In the genomic region with DNA sequence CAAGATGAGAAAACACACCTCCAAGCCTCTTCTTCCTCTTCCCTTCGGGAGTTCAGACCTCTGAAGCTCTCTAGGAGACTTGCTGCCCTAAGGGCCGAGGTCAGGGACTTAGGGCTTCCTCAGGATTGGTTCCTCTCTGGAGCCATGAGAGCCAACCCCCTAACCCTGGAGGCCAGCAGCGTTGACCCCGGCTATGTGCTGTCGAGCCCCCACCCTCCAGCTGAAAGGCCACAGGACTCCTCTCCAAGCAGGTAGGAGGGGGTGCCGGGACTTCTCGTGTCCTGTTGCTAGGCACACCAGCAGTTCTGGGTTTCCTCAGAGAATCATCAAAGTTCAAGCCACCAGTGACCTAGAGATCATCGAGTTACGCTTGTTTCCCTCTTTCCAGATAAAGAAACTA, we compare ENCODE assay signal across 18 cellular contexts.
"Had no signal": no experiment of that assay in that cellular context is flagged by ENCODE, and none has a peak within 500 bp of the region (broad histone marks: within the 10 kb centered on the region; RNA-seq: fewer than 3 reads in every experiment).

No MANE protein-coding gene starts in this region.

- H3K36me3 ChIP-seq: breast epithelium, colonic mucosa, heart right ventricle, tibial artery had no signal

- H3K4me1 ChIP-seq: breast epithelium, colonic mucosa had no signal

- H3K27ac ChIP-seq: breast epithelium, colonic mucosa, neural progenitor cell, tibial artery had no signal

- H3K4me3 ChIP-seq: breast epithelium, colonic mucosa, heart right ventricle, mucosa of descending colon, neural progenitor cell, tibial artery had no signal

- H3K27me3 ChIP-seq: breast epithelium, colonic mucosa, tibial artery had no signal

- DNase-seq: activated CD4-positive, alpha-beta T cell treated with anti-CD3 and anti-CD28 coated beads for 1 hour; activated CD4-positive, alpha-beta T cell treated with anti-CD3 and anti-CD28 coated beads, Interleukin-2, amount 50 U/mL, for 1 hour; activated CD8-positive, alpha-beta memory T cell treated with anti-CD3 and anti-CD28 coated beads, Interleukin-2, amount 50 U/mL, for 4 hours; activated CD8-positive, alpha-beta T cell treated with anti-CD3 and anti-CD28 coated beads, Interleukin-2, amount 10 ng/mL, durations not matched to agents 7 days and 5 days; activated naive CD4-positive, alpha-beta T cell; activated T-cell treated with anti-CD3 and anti-CD28 coated beads, Interleukin-2, amount 50 U/mL, for 4 hours; amniotic stem cell; colonic mucosa; heart right ventricle; left cardiac atrium; mesenchymal stem cell; mucosa of descending colon; stimulated activated CD4-positive, alpha-beta T cell treated with anti-CD3 and anti-CD28 coated beads, Interleukin-4, amount 100 ng/mL, for 24 hours; T-helper 1 cell; T-helper 9 cell; tibial artery had no signal

- ATAC-seq: activated CD8-positive, alpha-beta T cell treated with anti-CD3 and anti-CD28 coated beads, Interleukin-2, amount 10 ng/mL, durations not matched to agents 7 days and 5 days; activated T-cell treated with anti-CD3 and anti-CD28 coated beads, Interleukin-2, amount 50 U/mL, for 4 hours; left cardiac atrium had no signal

- H3K9me3 ChIP-seq: colonic mucosa had no signal
